In the genomic region with DNA sequence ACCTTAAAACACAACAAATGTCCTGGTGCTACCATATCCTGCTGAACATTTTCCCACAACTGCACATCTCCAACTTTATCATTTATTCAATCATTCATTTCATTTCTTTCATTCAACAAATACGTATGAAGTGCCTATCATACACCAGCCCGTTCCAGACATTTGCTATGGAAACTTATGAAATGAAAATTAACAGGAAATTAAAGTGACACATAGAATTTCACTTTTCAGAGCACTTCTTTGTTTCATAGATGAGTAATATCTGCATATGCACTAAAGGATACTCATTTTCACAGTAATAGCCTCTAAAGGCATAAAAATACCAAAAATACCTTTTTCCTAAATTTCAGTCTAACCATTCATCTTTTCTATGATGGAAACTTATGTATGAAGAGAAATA, we compare ENCODE assay signal across 19 cellular contexts. TPM values are rescaled to one million over a fixed set of nuclear protein-coding genes. Genes with fewer than 3 reads are reported as not detected.
DNase-seq lines count a peak whose midpoint lies in the region; ATAC-seq and TF ChIP-seq lines count a peak whose summit lies in the region.
"Had no signal": no experiment of that assay in that cellular context is flagged by ENCODE, and none has a peak within 500 bp of the region (broad histone marks: within the 10 kb centered on the region; RNA-seq: fewer than 3 reads in every experiment).

No MANE protein-coding gene starts in this region.

- H3K79me2 ChIP-seq in GM23338 (replicated peaks; ENCODE audit: insufficient read depth) = peaks cover 49% of the 10 kb centered on the region

- H3K4me3 Mint-ChIP-seq in activated naive CD4-positive, alpha-beta T cell treated with anti-CD3 and anti-CD28 coated beads, Interleukin-2, amount 10 ng/mL, durations not matched to agents 7 days and 5 days = no peak overlapping the region
- no peak overlapping the region for H3K4me3 Mint-ChIP-seq in activated T-helper 2 cell treated with anti-CD3 and anti-CD28 coated beads, Interferon-gamma antibody, Interleukin-2, Interleukin-4, amounts not matched to agents 10 μg/mL and 5 μg/mL and 100 μg/mL, durations not matched to agents 14 hours and 24 hours and 36 hours (ENCODE audit: low read depth)
- no peak overlapping the region for H3K4me3 Mint-ChIP-seq in stimulated activated effector memory CD8-positive, alpha-beta T cell treated with anti-CD3 and anti-CD28 coated beads, Interleukin-12 subunit alpha, Interleukin-12 subunit beta, amount 100 ng/mL, for 72 hours
- no peak overlapping the region for H3K4me3 Mint-ChIP-seq in GM23338
- H3K4me3 Mint-ChIP-seq: CD4-positive, alpha-beta memory T cell had no signal

- TF ChIP-seq CTCF in GM23338 (conservative IDR thresholded peaks at IDR 0.05; ENCODE audit: low read depth in 2 of 2) = no peak

- no peak overlapping the region for H3K4me3 ChIP-seq in GM23338

- H3K4me1 ChIP-seq in GM23338 (ENCODE audit: insufficient read depth) = peaks cover 11% of the 10 kb centered on the region; the same call in 1 of the 2 replicates
- H3K4me1 ChIP-seq: BE2C had no signal

- H3F3A ChIP-seq in GM23338 (replicated peaks; ENCODE audit: low read depth) = no peaks in the 10 kb centered on the region

- H3K27ac Mint-ChIP-seq in activated naive CD4-positive, alpha-beta T cell treated with anti-CD3 and anti-CD28 coated beads, Interleukin-2, amount 50 U/mL, for 72 hours = peak overlapping the region; percentile 50 to 60
- no peak overlapping the region for H3K27ac Mint-ChIP-seq in activated naive CD4-positive, alpha-beta T cell treated with anti-CD3 and anti-CD28 coated beads, Interleukin-2, amount 10 ng/mL, durations not matched to agents 7 days and 5 days
- peak overlapping the region; percentile 71 for H3K27ac Mint-ChIP-seq in activated T-helper 2 cell treated with anti-CD3 and anti-CD28 coated beads, Interferon-gamma antibody, Interleukin-2, Interleukin-4, amounts not matched to agents 10 μg/mL and 5 μg/mL and 100 μg/mL, durations not matched to agents 14 hours and 24 hours and 36 hours
- peak overlapping the region; percentile 73 for H3K27ac Mint-ChIP-seq in stimulated activated effector memory CD8-positive, alpha-beta T cell treated with anti-CD3 and anti-CD28 coated beads, Interleukin-12 subunit alpha, Interleukin-12 subunit beta, amount 100 ng/mL, for 72 hours
- H3K27ac Mint-ChIP-seq in GM23338 = no peak overlapping the region

- H2AFZ ChIP-seq in GM23338 = no peak overlapping the region

- H3K4me1 Mint-ChIP-seq in activated naive CD4-positive, alpha-beta T cell treated with anti-CD3 and anti-CD28 coated beads, Interleukin-2, amount 10 ng/mL, durations not matched to agents 7 days and 5 days = no peaks in the 10 kb centered on the region
- peaks cover 34% of the 10 kb centered on the region for H3K4me1 Mint-ChIP-seq in activated T-helper 2 cell treated with anti-CD3 and anti-CD28 coated beads, Interferon-gamma antibody, Interleukin-2, Interleukin-4, amounts not matched to agents 10 μg/mL and 5 μg/mL and 100 μg/mL, durations not matched to agents 14 hours and 24 hours and 36 hours (ENCODE audit: low read depth)
- peaks cover 8% of the 10 kb centered on the region for H3K4me1 Mint-ChIP-seq in stimulated activated effector memory CD8-positive, alpha-beta T cell treated with anti-CD3 and anti-CD28 coated beads, Interleukin-12 subunit alpha, Interleukin-12 subunit beta, amount 100 ng/mL, for 72 hours
- peaks cover 13% of the 10 kb centered on the region for H3K4me1 Mint-ChIP-seq in GM23338

- peaks cover 15% of the 10 kb centered on the region for H4K20me1 ChIP-seq in GM23338 (replicated peaks; ENCODE audit: insufficient read depth)

- no peak for DNase-seq in activated CD4-positive, CD25-positive, alpha-beta regulatory T cell treated with anti-CD3 and anti-CD28 coated beads, Interleukin-2, amount 50 U/mL, for 72 hours
- no peak for DNase-seq in activated naive CD4-positive, alpha-beta T cell treated with anti-CD3 and anti-CD28 coated beads, Interleukin-2, amount 50 U/mL, for 72 hours (ENCODE audit: low spot score in 2 of 2)
- DNase-seq in activated naive CD4-positive, alpha-beta T cell treated with anti-CD3 and anti-CD28 coated beads, Interleukin-2, amount 10 ng/mL, durations not matched to agents 7 days and 5 days = no peak
- no peak for DNase-seq in activated T-helper 2 cell treated with anti-CD3 and anti-CD28 coated beads, Interferon-gamma antibody, Interleukin-2, Interleukin-4, amounts not matched to agents 10 μg/mL and 5 μg/mL and 100 μg/mL, durations not matched to agents 14 hours and 24 hours and 36 hours (ENCODE audit: low spot score)
- no peak for DNase-seq in stimulated activated effector memory CD8-positive, alpha-beta T cell treated with anti-CD3 and anti-CD28 coated beads, Interleukin-12 subunit alpha, Interleukin-12 subunit beta, amount 100 ng/mL, for 72 hours (ENCODE audit: low spot score in 2 of 2)
- no peak for DNase-seq in T-helper 2 cell
- DNase-seq in GM23338 (ENCODE audit: low spot score) = no peak
- DNase-seq: BE2C; Calu3; CD4-positive, alpha-beta memory T cell; DMS53; KBM-7; NCI-H1436; NCI-H2029; NCI-H2171; NCI-H446; NCI-H69 had no signal

- peaks cover 36% of the 10 kb centered on the region for H3K36me3 ChIP-seq in GM23338 (ENCODE audit: insufficient read depth)

- ATAC-seq in activated CD4-positive, CD25-positive, alpha-beta regulatory T cell treated with anti-CD3 and anti-CD28 coated beads, Interleukin-2, amount 50 U/mL, for 24 hours = peak; percentile 38 to 58
- peak; percentile 78 to 86 for ATAC-seq in activated naive CD4-positive, alpha-beta T cell treated with anti-CD3 and anti-CD28 coated beads, Interleukin-2, amount 50 U/mL, for 72 hours
- peak; percentile 42 for ATAC-seq in stimulated activated effector memory CD8-positive, alpha-beta T cell treated with anti-CD3 and anti-CD28 coated beads, Interleukin-12 subunit alpha, Interleukin-12 subunit beta, amount 100 ng/mL, for 72 hours
- no peak for ATAC-seq in GM23338

- H3K4me2 ChIP-seq in GM23338 = no peak overlapping the region

- H3K9me2 ChIP-seq in GM23338 (ENCODE audit: insufficient read depth) = no peaks in the 10 kb centered on the region

- intact Hi-C loops in activated T-helper 2 cell treated with anti-CD3 and anti-CD28 coated beads, Interferon-gamma antibody, Interleukin-2, Interleukin-4, amounts not matched to agents 10 μg/mL and 5 μg/mL and 100 μg/mL, durations not matched to agents 14 hours and 24 hours and 36 hours (cut with micrococcal nuclease) = no loop called here

- no peaks in the 10 kb centered on the region for H3K27me3 ChIP-seq in GM23338 (ENCODE audit: insufficient read depth)
- H3K27me3 ChIP-seq: BE2C had no signal

- H3K9me3 Mint-ChIP-seq in activated naive CD4-positive, alpha-beta T cell treated with anti-CD3 and anti-CD28 coated beads, Interleukin-2, amount 50 U/mL, for 72 hours = no peaks in the 10 kb centered on the region
- H3K9me3 Mint-ChIP-seq in activated naive CD4-positive, alpha-beta T cell treated with anti-CD3 and anti-CD28 coated beads, Interleukin-2, amount 10 ng/mL, durations not matched to agents 7 days and 5 days = no peaks in the 10 kb centered on the region
- H3K9me3 Mint-ChIP-seq in activated T-helper 2 cell treated with anti-CD3 and anti-CD28 coated beads, Interferon-gamma antibody, Interleukin-2, Interleukin-4, amounts not matched to agents 10 μg/mL and 5 μg/mL and 100 μg/mL, durations not matched to agents 14 hours and 24 hours and 36 hours = no peaks in the 10 kb centered on the region
- no peaks in the 10 kb centered on the region for H3K9me3 Mint-ChIP-seq in stimulated activated effector memory CD8-positive, alpha-beta T cell treated with anti-CD3 and anti-CD28 coated beads, Interleukin-12 subunit alpha, Interleukin-12 subunit beta, amount 100 ng/mL, for 72 hours
- no peaks in the 10 kb centered on the region; the same call in 2 of the 3 replicates for H3K9me3 Mint-ChIP-seq in GM23338
- H3K9me3 Mint-ChIP-seq: CD4-positive, alpha-beta memory T cell had no signal

- no peaks in the 10 kb centered on the region for H3K27me3 Mint-ChIP-seq in activated naive CD4-positive, alpha-beta T cell treated with anti-CD3 and anti-CD28 coated beads, Interleukin-2, amount 10 ng/mL, durations not matched to agents 7 days and 5 days
- no peaks in the 10 kb centered on the region for H3K27me3 Mint-ChIP-seq in activated T-helper 2 cell treated with anti-CD3 and anti-CD28 coated beads, Interferon-gamma antibody, Interleukin-2, Interleukin-4, amounts not matched to agents 10 μg/mL and 5 μg/mL and 100 μg/mL, durations not matched to agents 14 hours and 24 hours and 36 hours (ENCODE audit: low read depth)
- H3K27me3 Mint-ChIP-seq in GM23338 (ENCODE audit: insufficient read depth, low read depth, poor library complexity) = peaks cover 2% of the 10 kb centered on the region
- H3K27me3 Mint-ChIP-seq: CD4-positive, alpha-beta memory T cell had no signal

- H3K36me3 Mint-ChIP-seq in activated naive CD4-positive, alpha-beta T cell treated with anti-CD3 and anti-CD28 coated beads, Interleukin-2, amount 50 U/mL, for 72 hours = peaks cover 6 to 44% of the 10 kb centered on the region in 2 donors
- H3K36me3 Mint-ChIP-seq in activated naive CD4-positive, alpha-beta T cell treated with anti-CD3 and anti-CD28 coated beads, Interleukin-2, amount 10 ng/mL, durations not matched to agents 7 days and 5 days = peaks cover 43% of the 10 kb centered on the region
- peaks cover 88% of the 10 kb centered on the region for H3K36me3 Mint-ChIP-seq in activated T-helper 2 cell treated with anti-CD3 and anti-CD28 coated beads, Interferon-gamma antibody, Interleukin-2, Interleukin-4, amounts not matched to agents 10 μg/mL and 5 μg/mL and 100 μg/mL, durations not matched to agents 14 hours and 24 hours and 36 hours (ENCODE audit: low read depth)
- peaks cover 84% of the 10 kb centered on the region for H3K36me3 Mint-ChIP-seq in stimulated activated effector memory CD8-positive, alpha-beta T cell treated with anti-CD3 and anti-CD28 coated beads, Interleukin-12 subunit alpha, Interleukin-12 subunit beta, amount 100 ng/mL, for 72 hours
- H3K36me3 Mint-ChIP-seq in GM23338 (ENCODE audit: low read depth) = peaks cover 58% of the 10 kb centered on the region

- H3K27ac ChIP-seq in GM23338 (ENCODE audit: low read depth) = no peak overlapping the region
- H3K27ac ChIP-seq: 22Rv1 had no signal

- CTCF ChIA-PET in activated naive CD4-positive, alpha-beta T cell treated with anti-CD3 and anti-CD28 coated beads, Interleukin-2, amount 10 ng/mL, durations not matched to agents 7 days and 5 days (lab: Charles Lee) = interaction anchor here (0.7 kb wide), 1 partner anchor 80 kb away, joined by 3 read pairs; no protein-coding TSS in a partner anchor

RNA-seq across cellular contexts. Expression of a gene that starts 12.6 kb away (rescaled TPM):
- 10 to 100 TPM; 73.5 to 79.1 TPM for total RNA-seq in activated naive CD4-positive, alpha-beta T cell treated with anti-CD3 and anti-CD28 coated beads, Interleukin-2, amount 50 U/mL, for 72 hours
- total RNA-seq in activated T-helper 2 cell treated with anti-CD3 and anti-CD28 coated beads, Interferon-gamma antibody, Interleukin-2, Interleukin-4, amounts not matched to agents 10 μg/mL and 5 μg/mL and 100 μg/mL, durations not matched to agents 14 hours and 24 hours and 36 hours = 113 and 115 TPM in 2 replicates
- total RNA-seq in GM23338 (2014; rRNA removed; shearing (Covaris generic)) = 172 and 197 TPM in 2 replicates
- polyA plus RNA-seq in GM23338 (2016; fragmentation: Nextera tagmentation; extraction: Ambion mirVana) = 135 and 141 TPM in 2 replicates

RNA-seq across cellular contexts. Expression of a gene that starts 31.7 kb away (rescaled TPM):
- 100 to 1,000 TPM in 1 of 2 donors, 10 to 100 TPM in 1; 62.1 to 106 TPM for total RNA-seq in activated naive CD4-positive, alpha-beta T cell treated with anti-CD3 and anti-CD28 coated beads, Interleukin-2, amount 50 U/mL, for 72 hours
- total RNA-seq in activated T-helper 2 cell treated with anti-CD3 and anti-CD28 coated beads, Interferon-gamma antibody, Interleukin-2, Interleukin-4, amounts not matched to agents 10 μg/mL and 5 μg/mL and 100 μg/mL, durations not matched to agents 14 hours and 24 hours and 36 hours = 53.4 and 57.5 TPM in 2 replicates
- 36.3 and 61.7 TPM in 2 replicates for total RNA-seq in GM23338 (2014; rRNA removed; shearing (Covaris generic))
- polyA plus RNA-seq in GM23338 (2016; fragmentation: Nextera tagmentation; extraction: Ambion mirVana) = 86.8 and 97.4 TPM in 2 replicates

Comparison
In these comparisons a context has a peak if more than half of its experiments do, and no peak if none do; other contexts are left out.
1. H3K27ac Mint-ChIP-seq: peak in activated naive CD4-positive, alpha-beta T cell treated with anti-CD3 and anti-CD28 coated beads, Interleukin-2, amount 50 U/mL, for 72 hours (2 of 2), activated T-helper 2 cell treated with anti-CD3 and anti-CD28 coated beads, Interferon-gamma antibody, Interleukin-2, Interleukin-4, amounts not matched to agents 10 μg/mL and 5 μg/mL and 100 μg/mL, durations not matched to agents 14 hours and 24 hours and 36 hours (single experiment) and stimulated activated effector memory CD8-positive, alpha-beta T cell treated with anti-CD3 and anti-CD28 coated beads, Interleukin-12 subunit alpha, Interleukin-12 subunit beta, amount 100 ng/mL, for 72 hours (single experiment); none in activated naive CD4-positive, alpha-beta T cell treated with anti-CD3 and anti-CD28 coated beads, Interleukin-2, amount 10 ng/mL, durations not matched to agents 7 days and 5 days (single experiment) and GM23338 (single experiment).